Comparison of ENCODE assay signal across 8 cellular contexts in genomic region chr6:26474439-26474881, GRCh38. TPM values are rescaled to one million over a fixed set of nuclear protein-coding genes. Genes with fewer than 3 reads are reported as not detected.
A peak's percentile ranks its signal among the peaks of the same experiment; 100 is the strongest.
DNase-seq lines count a peak whose midpoint lies in the region; ATAC-seq and TF ChIP-seq lines count a peak whose summit lies in the region.

No MANE protein-coding gene starts in this region.

- no peak for ATAC-seq in naive thymus-derived CD4-positive, alpha-beta T cell
- no peak for ATAC-seq in GM21576 (IDR thresholded peaks at IDR 0.05; ENCODE audit: unreplicated experiment)
- no peak for ATAC-seq in GM21717 (IDR thresholded peaks at IDR 0.05; ENCODE audit: unreplicated experiment)

- H3K9me3 Mint-ChIP-seq in naive thymus-derived CD4-positive, alpha-beta T cell: peaks cover 0 to 22% (median 6%) of the 10 kb centered on the region in 11 donors

- H3K36me3 Mint-ChIP-seq in naive thymus-derived CD4-positive, alpha-beta T cell: peaks cover 9 to 34% (median 13%) of the 10 kb centered on the region in 5 donors

- H3K4me3 Mint-ChIP-seq in naive thymus-derived CD4-positive, alpha-beta T cell: peak overlapping the region; percentile 88 to 100 (median 97)

- H3K36me3 ChIP-seq in BE2C (no peaks in the 10 kb centered on the region), KMS-11 (ENCODE audit: insufficient read depth) (no peaks in the 10 kb centered on the region)
- H3K36me3 ChIP-seq in naive thymus-derived CD4-positive, alpha-beta T cell (ENCODE audit: control insufficient read depth in 2 of 3, insufficient read depth in 3 of 3, low read length in 3 of 3): no peaks in the 10 kb centered on the region

- H3K4me1 ChIP-seq in BE2C (peaks cover 6% of the 10 kb centered on the region; the same call in 1 of the 2 replicates), KMS-11 (ENCODE audit: low read depth, poor library complexity, severe bottlenecking) (peaks cover 24% of the 10 kb centered on the region)
- peaks cover 33% of the 10 kb centered on the region in 2 donors for H3K4me1 ChIP-seq in naive thymus-derived CD4-positive, alpha-beta T cell (ENCODE audit: control insufficient read depth in 2 of 2, insufficient read depth in 2 of 2, low read length in 2 of 2)

- peak overlapping the region; percentile 51 for H2AFZ ChIP-seq in KMS-11 (ENCODE audit: low read depth)

- H3K9me3 ChIP-seq in BE2C: no peaks in the 10 kb centered on the region; the same call in 1 of the 2 replicates
- H3K9me3 ChIP-seq in naive thymus-derived CD4-positive, alpha-beta T cell (ENCODE audit: control insufficient read depth in 2 of 3, low read length in 3 of 3): no peaks in the 10 kb centered on the region

- intact Hi-C loops in naive thymus-derived CD4-positive, alpha-beta T cell (cut with micrococcal nuclease): loop anchor here (1.0 to 10.0 kb wide), 19 partner anchors 17 to 454 kb away; partner anchors contain the start of genes BTN3A1 (in 2 of the 2), ABT1 (in 1 of the 2), BTN1A1 (in 1 of the 2) and BTN2A1 (in 1 of the 2)

- no peaks in the 10 kb centered on the region for H4K20me1 ChIP-seq in KMS-11 (ENCODE audit: insufficient read depth)

- H3K27ac Mint-ChIP-seq in naive thymus-derived CD4-positive, alpha-beta T cell: peak overlapping the region; percentile 98 to 100 (median 100)

- CTCF ChIA-PET in naive thymus-derived CD4-positive, alpha-beta T cell (lab: Charles Lee): interaction anchor here (0.5 to 1.2 kb wide), 5 partner anchors 11 to 133 kb away, joined by 3 read pairs; no protein-coding TSS in a partner anchor

- H3K4me1 Mint-ChIP-seq in naive thymus-derived CD4-positive, alpha-beta T cell: peaks cover 42 to 77% (median 68%) of the 10 kb centered on the region in 7 donors

- H3K27me3 ChIP-seq in BE2C: no peaks in the 10 kb centered on the region
- no peaks in the 10 kb centered on the region for H3K27me3 ChIP-seq in KMS-11 (ENCODE audit: insufficient read depth, low read depth)
- no peaks in the 10 kb centered on the region for H3K27me3 ChIP-seq in naive thymus-derived CD4-positive, alpha-beta T cell (ENCODE audit: control insufficient read depth in 2 of 2, insufficient read depth in 2 of 2, low read length in 2 of 2)

- POLR2A ChIA-PET in naive thymus-derived CD4-positive, alpha-beta T cell (lab: Charles Lee): interaction anchor here (0.6 to 5.3 kb wide), 52 partner anchors 10 to 1363 kb away, joined by 3 to 51 read pairs (median 5); partner anchors contain the start of genes BTN3A3, HFE and HMGN4

- peak overlapping the region; percentile 45 for H3K9ac ChIP-seq in KMS-11

- H3K27me3 Mint-ChIP-seq in naive thymus-derived CD4-positive, alpha-beta T cell: no peaks in the 10 kb centered on the region

- H3K4me2 ChIP-seq in KMS-11: peak overlapping the region; percentile 61

- H3K4me3 ChIP-seq in BE2C (ENCODE audit: low read depth, low read length) (peak overlapping the region; percentile 77), KMS-11 (IDR thresholded peaks at IDR 0.05; ENCODE audit: insufficient read depth, low read depth, low read length) (no peak overlapping the region), cardiac fibroblast (replicated peaks in 1 of 2; ENCODE audit: low read depth in 2 of 2, low read length in 2 of 2) (peak overlapping the region; percentile 44 to 51)
- peak overlapping the region; percentile 67 for H3K4me3 ChIP-seq in naive thymus-derived CD4-positive, alpha-beta T cell (ENCODE audit: low read length)

- TF ChIP-seq CTCF in BE2C (IDR thresholded peaks at IDR 0.05; ENCODE audit: low read depth, low read length): no peak
- no peak for TF ChIP-seq CTCF in KMS-11 (conservative IDR thresholded peaks at IDR 0.05; ENCODE audit: low read depth, low read length)
- TF ChIP-seq CTCF in cardiac fibroblast (IDR thresholded peaks at IDR 0.05; ENCODE audit: low read depth, low read length): no peak

- DNase-seq in BE2C (no peak), cardiac fibroblast (ENCODE audit: low read depth in 2 of 2) (no peak), SHP77 treated with DMSO at 0.1 percent for 48 hours (lab: John Stamatoyannopoulos, UW) (no peak), HCEC 1CT (no peak)
- DNase-seq in naive thymus-derived CD4-positive, alpha-beta T cell: no peak

- H3K79me2 ChIP-seq in KMS-11 (ENCODE audit: insufficient read depth, low read depth): no peaks in the 10 kb centered on the region

- peak overlapping the region; percentile 69 for H3K27ac ChIP-seq in KMS-11
- H3K27ac ChIP-seq in naive thymus-derived CD4-positive, alpha-beta T cell (ENCODE audit: low read depth, low read length): peak overlapping the region; percentile 91

RNA-seq across cellular contexts. Expression of gene BTN2A1, which starts 16.7 kb away (rescaled TPM):
- 31.1 TPM for polyA plus RNA-seq in BE2C (2012; ENCODE audit: insufficient read depth, insufficient read length, low read depth)
- total RNA-seq in naive thymus-derived CD4-positive, alpha-beta T cell: 10 to 100 TPM; 29.0 to 54.6 (median 37.2) TPM
- 10 to 100 TPM in 1 of 2 donors, 1 to 10 TPM in 1; 9.7 to 13.1 TPM for polyA plus RNA-seq in naive thymus-derived CD4-positive, alpha-beta T cell

RNA-seq across cellular contexts. Expression of gene BTN1A1, which starts 25.6 kb away (rescaled TPM):
- polyA plus RNA-seq in BE2C (2012; ENCODE audit: insufficient read depth, insufficient read length, low read depth): not detected
- not detected for total RNA-seq in naive thymus-derived CD4-positive, alpha-beta T cell
- polyA plus RNA-seq in naive thymus-derived CD4-positive, alpha-beta T cell: not detected

RNA-seq across cellular contexts. Expression of gene BTN3A3, which starts 34.2 kb away (rescaled TPM):
- polyA plus RNA-seq in BE2C (2012; ENCODE audit: insufficient read depth, insufficient read length, low read depth): 2.4 TPM
- 100 to 1,000 TPM in 3 of 5 experiments, 10 to 100 TPM in 2; 79.1 to 183 (median 119) TPM for total RNA-seq in naive thymus-derived CD4-positive, alpha-beta T cell
- 10 to 100 TPM; 71.4 to 96.2 TPM for polyA plus RNA-seq in naive thymus-derived CD4-positive, alpha-beta T cell
